Comparison of ENCODE assay signal across 24 cellular contexts in genomic region chr11:89503422-89503821, GRCh38.
"Had no signal": no experiment of that assay in that cellular context is flagged by ENCODE, and none has a peak within 500 bp of the region (broad histone marks: within the 10 kb centered on the region; RNA-seq: fewer than 3 reads in every experiment).

No MANE protein-coding gene starts in this region.

- DNase-seq: stimulated activated CD4-positive, alpha-beta T cell treated with anti-CD3 and anti-CD28 coated beads, Interleukin-2, amount 100 ng/mL, for 48 hours; stimulated activated CD4-positive, alpha-beta T cell treated with anti-CD3 and anti-CD28 coated beads, Interleukin-4, amount 100 ng/mL, for 1 hour; stimulated activated CD4-positive, alpha-beta T cell treated with anti-CD3 and anti-CD28 coated beads, Interleukin-4, amount 100 ng/mL, for 24 hours; stimulated activated CD4-positive, alpha-beta T cell treated with anti-CD3 and anti-CD28 coated beads, Interleukin-4, amount 100 ng/mL, for 4 hours; stimulated activated CD8-positive, alpha-beta memory T cell treated with anti-CD3 and anti-CD28 coated beads, Interleukin-4, amount 100 ng/mL, for 48 hours; stimulated activated naive B cell treated with anti-CD40 and anti-IgM and Interleukin-4, amounts not matched to agents 10 μg/mL and 1 μg/mL and 100 μg/mL, for 72 hours; stimulated activated naive CD4-positive, alpha-beta T cell; stimulated activated naive CD4-positive, alpha-beta T cell treated with Interleukin-2 at 50 U/mL for 16 hours; stimulated activated naive CD8-positive, alpha-beta T cell treated with anti-CD3 and anti-CD28 coated beads, Interleukin-15, amount 100 ng/mL, for 72 hours; stimulated activated naive CD8-positive, alpha-beta T cell treated with anti-CD3 and anti-CD28 coated beads, Interleukin-15, Interleukin-2, amounts not matched to agents 100 U/mL and 50 U/mL, for 24 hours; stomach; substantia nigra; testis; thyroid gland; tibial artery; transverse colon; trophoblast cell; upper lobe of left lung; upper lobe of right lung; uterus had no signal

- H3K36me3 Mint-ChIP-seq: stimulated activated effector memory CD8-positive, alpha-beta T cell treated with anti-CD3 and anti-CD28 coated beads, Interleukin-12 subunit alpha, Interleukin-12 subunit beta, amount 100 ng/mL, for 72 hours; stimulated activated memory B cell treated with anti-CD40 and anti-IgM and Interleukin-4, amounts not matched to agents 10 μg/mL and 1 μg/mL and 100 μg/mL, for 72 hours; stimulated activated naive B cell treated with anti-CD40 and anti-IgM and Interleukin-4, amounts not matched to agents 10 μg/mL and 1 μg/mL and 100 μg/mL, for 72 hours; type B pancreatic cell had no signal

- H3K4me1 Mint-ChIP-seq: stimulated activated effector memory CD8-positive, alpha-beta T cell treated with anti-CD3 and anti-CD28 coated beads, Interleukin-12 subunit alpha, Interleukin-12 subunit beta, amount 100 ng/mL, for 72 hours; stimulated activated memory B cell treated with anti-CD40 and anti-IgM and Interleukin-4, amounts not matched to agents 10 μg/mL and 1 μg/mL and 100 μg/mL, for 72 hours; stimulated activated naive B cell treated with anti-CD40 and anti-IgM and Interleukin-4, amounts not matched to agents 10 μg/mL and 1 μg/mL and 100 μg/mL, for 72 hours; stimulated activated naive CD8-positive, alpha-beta T cell treated with anti-CD3 and anti-CD28 coated beads, Interleukin-15, amount 100 ng/mL, for 72 hours had no signal

- H3K9me3 Mint-ChIP-seq: stimulated activated naive B cell treated with anti-CD40 and anti-IgM and Interleukin-4, amounts not matched to agents 10 μg/mL and 1 μg/mL and 100 μg/mL, for 72 hours; stimulated activated naive CD8-positive, alpha-beta T cell treated with anti-CD3 and anti-CD28 coated beads, Interleukin-15, Interleukin-2, amounts not matched to agents 100 ng/mL and 50 ng/mL, for 24 hours; type B pancreatic cell had no signal

- H3K27ac Mint-ChIP-seq: stimulated activated effector memory CD8-positive, alpha-beta T cell treated with anti-CD3 and anti-CD28 coated beads, Interleukin-12 subunit alpha, Interleukin-12 subunit beta, amount 100 ng/mL, for 72 hours; stimulated activated memory B cell treated with anti-CD40 and anti-IgM and Interleukin-4, amounts not matched to agents 10 μg/mL and 1 μg/mL and 100 μg/mL, for 72 hours; stimulated activated naive B cell treated with anti-CD40 and anti-IgM and Interleukin-4, amounts not matched to agents 10 μg/mL and 1 μg/mL and 100 μg/mL, for 72 hours; stimulated activated naive CD8-positive, alpha-beta T cell treated with anti-CD3 and anti-CD28 coated beads, Interleukin-15, amount 100 ng/mL, for 72 hours; stimulated activated naive CD8-positive, alpha-beta T cell treated with anti-CD3 and anti-CD28 coated beads, Interleukin-15, Interleukin-2, amounts not matched to agents 100 ng/mL and 50 ng/mL, for 24 hours; type B pancreatic cell had no signal

- H3K4me3 Mint-ChIP-seq: stimulated activated effector memory CD8-positive, alpha-beta T cell treated with anti-CD3 and anti-CD28 coated beads, Interleukin-12 subunit alpha, Interleukin-12 subunit beta, amount 100 ng/mL, for 72 hours; stimulated activated memory B cell treated with anti-CD40 and anti-IgM and Interleukin-4, amounts not matched to agents 10 μg/mL and 1 μg/mL and 100 μg/mL, for 72 hours; stimulated activated naive B cell treated with anti-CD40 and anti-IgM and Interleukin-4, amounts not matched to agents 10 μg/mL and 1 μg/mL and 100 μg/mL, for 72 hours; stimulated activated naive CD8-positive, alpha-beta T cell treated with anti-CD3 and anti-CD28 coated beads, Interleukin-15, amount 100 ng/mL, for 72 hours; stimulated activated naive CD8-positive, alpha-beta T cell treated with anti-CD3 and anti-CD28 coated beads, Interleukin-15, Interleukin-2, amounts not matched to agents 100 ng/mL and 50 ng/mL, for 24 hours; type B pancreatic cell had no signal

- H3K27me3 Mint-ChIP-seq: stimulated activated memory B cell treated with anti-CD40 and anti-IgM and Interleukin-4, amounts not matched to agents 10 μg/mL and 1 μg/mL and 100 μg/mL, for 72 hours; stimulated activated naive B cell treated with anti-CD40 and anti-IgM and Interleukin-4, amounts not matched to agents 10 μg/mL and 1 μg/mL and 100 μg/mL, for 72 hours; stimulated activated naive CD8-positive, alpha-beta T cell treated with anti-CD3 and anti-CD28 coated beads, Interleukin-15, amount 100 ng/mL, for 72 hours; stimulated activated naive CD8-positive, alpha-beta T cell treated with anti-CD3 and anti-CD28 coated beads, Interleukin-15, Interleukin-2, amounts not matched to agents 100 ng/mL and 50 ng/mL, for 24 hours; type B pancreatic cell had no signal
